In genomic region chr9:20684035-20684864, GRCh38 we compare ENCODE assay signal across 1 cellular context.
TF ChIP-seq lines count a peak whose summit lies in the region.

A gene with protein sequence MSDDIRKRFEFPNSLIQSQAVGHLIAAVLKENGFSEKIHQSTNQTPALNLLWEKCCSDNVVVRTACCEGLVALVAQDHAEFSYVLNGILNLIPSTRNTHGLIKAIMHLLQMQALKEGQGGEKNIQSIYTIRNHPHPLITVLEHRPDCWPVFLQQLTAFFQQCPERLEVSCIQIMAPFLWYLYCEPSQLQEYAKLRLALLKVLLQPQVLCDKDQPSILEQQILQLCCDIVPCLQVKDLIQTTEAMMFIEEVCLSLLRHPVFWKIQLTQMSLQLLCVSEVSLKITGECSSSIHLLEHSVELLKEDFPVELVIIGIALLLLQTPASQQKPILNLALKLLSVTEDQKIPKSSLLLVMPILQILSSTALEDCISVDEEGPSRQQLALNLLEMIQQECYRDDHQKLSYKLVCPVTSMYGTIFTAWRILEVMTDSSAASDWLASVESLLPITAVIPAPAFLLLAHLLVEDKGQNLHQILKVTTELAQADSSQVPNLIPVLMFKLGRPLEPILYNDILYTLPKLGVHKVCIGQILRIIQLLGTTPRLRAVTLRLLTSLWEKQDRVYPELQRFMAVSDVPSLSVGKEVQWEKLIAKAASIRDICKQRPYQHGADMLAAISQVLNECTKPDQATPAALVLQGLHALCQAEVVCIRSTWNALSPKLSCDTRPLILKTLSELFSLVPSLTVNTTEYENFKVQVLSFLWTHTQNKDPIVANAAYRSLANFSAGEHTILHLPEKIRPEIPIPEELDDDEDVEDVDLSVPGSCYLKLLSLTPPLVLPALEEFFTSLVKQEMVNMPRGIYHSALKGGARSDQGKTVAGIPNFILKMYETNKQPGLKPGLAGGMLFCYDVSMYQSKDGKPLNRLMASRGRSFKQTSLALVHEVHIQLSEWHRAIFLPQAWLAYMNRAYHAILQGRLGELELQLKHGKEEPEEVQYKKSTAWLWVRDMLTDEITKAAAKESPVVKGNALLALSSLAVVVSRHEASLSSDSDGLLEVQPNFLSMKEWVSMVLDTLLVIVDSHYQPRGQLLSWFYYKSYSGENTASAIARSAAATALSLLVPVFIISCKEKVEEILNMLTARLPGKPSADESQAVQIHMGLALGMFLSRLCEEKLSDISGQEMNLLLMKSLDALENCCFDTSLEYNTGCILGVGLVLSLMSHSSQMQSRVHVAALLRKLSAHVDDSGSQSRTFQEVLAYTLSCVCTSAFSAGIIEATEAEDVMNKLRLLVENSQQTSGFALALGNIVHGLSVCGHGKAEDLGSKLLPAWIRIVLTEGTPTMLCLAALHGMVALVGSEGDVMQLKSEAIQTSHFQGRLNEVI (N-terminal part only) (plus strand): TSS chr9:20684259. CDS start chr9:20715354, 31,095 bp downstream.

TF ChIP-seq in HEK293, 187 proteins besides CTCF, POLR2A, EP300 and RAD21 (continued from another document and continues in another):
- TF ChIP-seq, protein P1, sequence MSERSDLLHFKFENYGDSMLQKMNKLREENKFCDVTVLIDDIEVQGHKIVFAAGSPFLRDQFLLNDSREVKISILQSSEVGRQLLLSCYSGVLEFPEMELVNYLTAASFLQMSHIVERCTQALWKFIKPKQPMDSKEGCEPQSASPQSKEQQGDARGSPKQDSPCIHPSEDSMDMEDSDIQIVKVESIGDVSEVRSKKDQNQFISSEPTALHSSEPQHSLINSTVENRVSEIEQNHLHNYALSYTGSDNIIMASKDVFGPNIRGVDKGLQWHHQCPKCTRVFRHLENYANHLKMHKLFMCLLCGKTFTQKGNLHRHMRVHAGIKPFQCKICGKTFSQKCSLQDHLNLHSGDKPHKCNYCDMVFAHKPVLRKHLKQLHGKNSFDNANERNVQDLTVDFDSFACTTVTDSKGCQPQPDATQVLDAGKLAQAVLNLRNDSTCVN (tag by site-specific recombination; optimal IDR thresholded peaks at IDR 0.05) = peak; percentile 79
- TF ChIP-seq, protein P2, sequence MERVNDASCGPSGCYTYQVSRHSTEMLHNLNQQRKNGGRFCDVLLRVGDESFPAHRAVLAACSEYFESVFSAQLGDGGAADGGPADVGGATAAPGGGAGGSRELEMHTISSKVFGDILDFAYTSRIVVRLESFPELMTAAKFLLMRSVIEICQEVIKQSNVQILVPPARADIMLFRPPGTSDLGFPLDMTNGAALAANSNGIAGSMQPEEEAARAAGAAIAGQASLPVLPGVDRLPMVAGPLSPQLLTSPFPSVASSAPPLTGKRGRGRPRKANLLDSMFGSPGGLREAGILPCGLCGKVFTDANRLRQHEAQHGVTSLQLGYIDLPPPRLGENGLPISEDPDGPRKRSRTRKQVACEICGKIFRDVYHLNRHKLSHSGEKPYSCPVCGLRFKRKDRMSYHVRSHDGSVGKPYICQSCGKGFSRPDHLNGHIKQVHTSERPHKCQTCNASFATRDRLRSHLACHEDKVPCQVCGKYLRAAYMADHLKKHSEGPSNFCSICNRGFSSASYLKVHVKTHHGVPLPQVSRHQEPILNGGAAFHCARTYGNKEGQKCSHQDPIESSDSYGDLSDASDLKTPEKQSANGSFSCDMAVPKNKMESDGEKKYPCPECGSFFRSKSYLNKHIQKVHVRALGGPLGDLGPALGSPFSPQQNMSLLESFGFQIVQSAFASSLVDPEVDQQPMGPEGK (tag by site-specific recombination; IDR thresholded peaks at IDR 0.05) = peak; percentile 2; the same call in 1 of the 2 replicates
- TF ChIP-seq ZNF302 (tag by site-specific recombination; IDR thresholded peaks at IDR 0.05; ENCODE audit: low read depth) (no peak), KLF9 (tag by site-specific recombination; IDR thresholded peaks at IDR 0.05; ENCODE audit: low read depth) (no peak), ZNF777 (tag by site-specific recombination; IDR thresholded peaks at IDR 0.05; ENCODE audit: borderline replicate concordance) (no peak), ZNF624 (tag by site-specific recombination; IDR thresholded peaks at IDR 0.05) (no peak), GLI2 (tag by site-specific recombination; IDR thresholded peaks at IDR 0.05; ENCODE audit: borderline replicate concordance, low read depth) (no peak), ZBTB17 (tag by site-specific recombination; IDR thresholded peaks at IDR 0.05) (peak; percentile 81), YY1 (tag by site-specific recombination; IDR thresholded peaks at IDR 0.05) (no peak; the same call in 1 of the 2 replicates), AEBP2 (tag by site-specific recombination; IDR thresholded peaks at IDR 0.05; ENCODE audit: borderline replicate concordance) (no peak), ZNF48 (tag by site-specific recombination; IDR thresholded peaks at IDR 0.05) (no peak), ZNF501 (tag by site-specific recombination; IDR thresholded peaks at IDR 0.05) (peak; percentile 54; the same call in 1 of the 2 replicates), ZNF140 (tag by site-specific recombination; IDR thresholded peaks at IDR 0.05) (no peak), RBAK (tag by site-specific recombination; IDR thresholded peaks at IDR 0.05) (no peak), ZNF2 (tag by site-specific recombination; IDR thresholded peaks at IDR 0.05) (no peak), ZNF747 (tag by site-specific recombination; IDR thresholded peaks at IDR 0.05) (no peak), ZEB2 (tag by site-specific recombination; IDR thresholded peaks at IDR 0.05) (0 out of 2 replicates have a peak, but pooled peaks have one; percentile 33), GLIS1 (tag by site-specific recombination; IDR thresholded peaks at IDR 0.05) (no peak), FEZF1 (tag by site-specific recombination; IDR thresholded peaks at IDR 0.05) (no peak), ZNF426 (tag by site-specific recombination; IDR thresholded peaks at IDR 0.05) (no peak), ZNF157 (tag by site-specific recombination; IDR thresholded peaks at IDR 0.05) (no peak), WT1 (tag by site-specific recombination; IDR thresholded peaks at IDR 0.05) (no peak), ZBTB20 (tag by site-specific recombination; IDR thresholded peaks at IDR 0.05) (peak; percentile 22; the same call in 1 of the 2 replicates), ZBTB21 (tag by site-specific recombination; IDR thresholded peaks at IDR 0.05) (no peak), BCL11A (tag by site-specific recombination; IDR thresholded peaks at IDR 0.05; ENCODE audit: low read depth) (no peak), ZNF473 (tag by site-specific recombination; IDR thresholded peaks at IDR 0.05) (no peak), OSR2 (tag by site-specific recombination; IDR thresholded peaks at IDR 0.05) (no peak), ZFP69B (tag by site-specific recombination; IDR thresholded peaks at IDR 0.05) (no peak), ZNF138 (tag by site-specific recombination; IDR thresholded peaks at IDR 0.05; ENCODE audit: borderline replicate concordance) (no peak), ZFP3 (tag by site-specific recombination; IDR thresholded peaks at IDR 0.05; ENCODE audit: low read depth) (no peak), ZNF341 (tag by site-specific recombination; IDR thresholded peaks at IDR 0.05; ENCODE audit: low read depth) (no peak), ZNF391 (tag by site-specific recombination; IDR thresholded peaks at IDR 0.05; ENCODE audit: borderline replicate concordance, low read depth) (no peak), SP3 (tag by site-specific recombination; IDR thresholded peaks at IDR 0.05) (peak; percentile 44), ZNF561 (tag by site-specific recombination; IDR thresholded peaks at IDR 0.05; ENCODE audit: borderline replicate concordance) (0 out of 2 replicates have a peak, but pooled peaks have one; percentile 55), ZNF121 (tag by site-specific recombination; IDR thresholded peaks at IDR 0.05) (peak; percentile 53; the same call in 1 of the 2 replicates), ZBTB6 (tag by site-specific recombination; IDR thresholded peaks at IDR 0.05) (no peak), ZNF596 (tag by site-specific recombination; IDR thresholded peaks at IDR 0.05) (no peak), ZNF423 (tag by site-specific recombination; IDR thresholded peaks at IDR 0.05) (no peak), ZNF701 (tag by site-specific recombination; IDR thresholded peaks at IDR 0.05) (no peak), ZNF785 (tag by site-specific recombination; IDR thresholded peaks at IDR 0.05) (no peak), ZNF521 (tag by site-specific recombination; IDR thresholded peaks at IDR 0.05) (no peak), ZNF239 (tag by site-specific recombination; IDR thresholded peaks at IDR 0.05) (no peak), ZSCAN30 (tag by site-specific recombination; IDR thresholded peaks at IDR 0.05) (peak; percentile 63), ZNF707 (tag by site-specific recombination; IDR thresholded peaks at IDR 0.05) (no peak), TCF7L2 (IDR thresholded peaks at IDR 0.05; ENCODE audit: borderline replicate concordance, low read depth, low read length) (no peak), ZNF529 (tag by site-specific recombination; IDR thresholded peaks at IDR 0.05; ENCODE audit: insufficient replicate concordance) (no peak), ZNF366 (tag by site-specific recombination; conservative IDR thresholded peaks at IDR 0.05) (no peak)
- TF ChIP-seq, protein P3, sequence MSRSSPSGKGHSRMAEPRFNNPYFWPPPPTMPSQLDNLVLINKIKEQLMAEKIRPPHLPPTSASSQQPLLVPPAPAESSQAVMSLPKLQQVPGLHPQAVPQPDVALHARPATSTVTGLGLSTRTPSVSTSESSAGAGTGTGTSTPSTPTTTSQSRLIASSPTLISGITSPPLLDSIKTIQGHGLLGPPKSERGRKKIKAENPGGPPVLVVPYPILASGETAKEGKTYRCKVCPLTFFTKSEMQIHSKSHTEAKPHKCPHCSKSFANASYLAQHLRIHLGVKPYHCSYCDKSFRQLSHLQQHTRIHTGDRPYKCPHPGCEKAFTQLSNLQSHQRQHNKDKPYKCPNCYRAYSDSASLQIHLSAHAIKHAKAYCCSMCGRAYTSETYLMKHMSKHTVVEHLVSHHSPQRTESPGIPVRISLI (tag by site-specific recombination; IDR thresholded peaks at IDR 0.05) = no peak
- TF ChIP-seq, protein P4, sequence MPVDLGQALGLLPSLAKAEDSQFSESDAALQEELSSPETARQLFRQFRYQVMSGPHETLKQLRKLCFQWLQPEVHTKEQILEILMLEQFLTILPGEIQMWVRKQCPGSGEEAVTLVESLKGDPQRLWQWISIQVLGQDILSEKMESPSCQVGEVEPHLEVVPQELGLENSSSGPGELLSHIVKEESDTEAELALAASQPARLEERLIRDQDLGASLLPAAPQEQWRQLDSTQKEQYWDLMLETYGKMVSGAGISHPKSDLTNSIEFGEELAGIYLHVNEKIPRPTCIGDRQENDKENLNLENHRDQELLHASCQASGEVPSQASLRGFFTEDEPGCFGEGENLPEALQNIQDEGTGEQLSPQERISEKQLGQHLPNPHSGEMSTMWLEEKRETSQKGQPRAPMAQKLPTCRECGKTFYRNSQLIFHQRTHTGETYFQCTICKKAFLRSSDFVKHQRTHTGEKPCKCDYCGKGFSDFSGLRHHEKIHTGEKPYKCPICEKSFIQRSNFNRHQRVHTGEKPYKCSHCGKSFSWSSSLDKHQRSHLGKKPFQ (tag by site-specific recombination; IDR thresholded peaks at IDR 0.05) = no peak
- TF ChIP-seq, protein P5, sequence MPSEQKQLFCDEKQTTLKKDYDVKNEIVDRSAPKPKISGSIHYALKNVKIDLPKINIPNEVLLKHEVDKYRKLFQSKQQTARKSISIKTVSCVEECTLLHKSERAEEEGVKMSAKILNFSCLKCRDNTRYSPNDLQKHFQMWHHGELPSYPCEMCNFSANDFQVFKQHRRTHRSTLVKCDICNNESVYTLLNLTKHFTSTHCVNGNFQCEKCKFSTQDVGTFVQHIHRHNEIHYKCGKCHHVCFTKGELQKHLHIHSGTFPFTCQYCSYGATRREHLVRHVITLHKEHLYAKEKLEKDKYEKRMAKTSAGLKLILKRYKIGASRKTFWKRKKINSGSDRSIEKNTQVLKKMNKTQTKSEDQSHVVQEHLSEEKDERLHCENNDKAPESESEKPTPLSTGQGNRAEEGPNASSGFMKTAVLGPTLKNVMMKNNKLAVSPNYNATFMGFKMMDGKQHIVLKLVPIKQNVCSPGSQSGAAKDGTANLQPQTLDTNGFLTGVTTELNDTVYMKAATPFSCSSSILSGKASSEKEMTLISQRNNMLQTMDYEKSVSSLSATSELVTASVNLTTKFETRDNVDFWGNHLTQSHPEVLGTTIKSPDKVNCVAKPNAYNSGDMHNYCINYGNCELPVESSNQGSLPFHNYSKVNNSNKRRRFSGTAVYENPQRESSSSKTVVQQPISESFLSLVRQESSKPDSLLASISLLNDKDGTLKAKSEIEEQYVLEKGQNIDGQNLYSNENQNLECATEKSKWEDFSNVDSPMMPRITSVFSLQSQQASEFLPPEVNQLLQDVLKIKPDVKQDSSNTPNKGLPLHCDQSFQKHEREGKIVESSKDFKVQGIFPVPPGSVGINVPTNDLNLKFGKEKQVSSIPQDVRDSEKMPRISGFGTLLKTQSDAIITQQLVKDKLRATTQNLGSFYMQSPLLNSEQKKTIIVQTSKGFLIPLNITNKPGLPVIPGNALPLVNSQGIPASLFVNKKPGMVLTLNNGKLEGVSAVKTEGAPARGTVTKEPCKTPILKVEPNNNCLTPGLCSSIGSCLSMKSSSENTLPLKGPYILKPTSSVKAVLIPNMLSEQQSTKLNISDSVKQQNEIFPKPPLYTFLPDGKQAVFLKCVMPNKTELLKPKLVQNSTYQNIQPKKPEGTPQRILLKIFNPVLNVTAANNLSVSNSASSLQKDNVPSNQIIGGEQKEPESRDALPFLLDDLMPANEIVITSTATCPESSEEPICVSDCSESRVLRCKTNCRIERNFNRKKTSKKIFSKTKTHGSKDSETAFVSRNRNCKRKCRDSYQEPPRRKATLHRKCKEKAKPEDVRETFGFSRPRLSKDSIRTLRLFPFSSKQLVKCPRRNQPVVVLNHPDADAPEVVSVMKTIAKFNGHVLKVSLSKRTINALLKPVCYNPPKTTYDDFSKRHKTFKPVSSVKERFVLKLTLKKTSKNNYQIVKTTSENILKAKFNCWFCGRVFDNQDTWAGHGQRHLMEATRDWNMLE (tag by site-specific recombination; conservative IDR thresholded peaks at IDR 0.05; ENCODE audit: low read depth) = no peak
